11 cellular contexts compared by ENCODE assay signal in the genomic region with DNA sequence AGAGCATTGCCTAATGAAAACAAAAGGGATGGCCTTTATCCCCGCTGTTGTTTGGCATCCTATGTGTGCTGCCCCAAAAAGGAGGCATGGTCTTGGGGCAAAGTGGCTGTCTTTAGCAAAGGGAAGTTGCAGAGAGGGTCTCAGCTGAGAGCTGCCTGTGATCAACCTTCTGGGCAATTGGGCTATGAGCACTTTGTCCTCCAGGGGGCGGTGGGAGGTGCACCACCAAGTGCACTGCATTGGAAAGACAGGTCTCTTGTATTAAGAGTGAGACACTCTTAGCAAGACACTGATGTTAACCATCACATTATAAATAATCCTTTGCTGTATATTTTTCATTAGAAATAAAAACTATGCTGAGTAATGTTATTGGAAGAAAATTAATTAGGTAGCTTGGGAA.
DNase-seq lines count a peak whose midpoint lies in the region; ATAC-seq and TF ChIP-seq lines count a peak whose summit lies in the region.
"Had no signal": no experiment of that assay in that cellular context is flagged by ENCODE, and none has a peak within 500 bp of the region (broad histone marks: within the 10 kb centered on the region; RNA-seq: fewer than 3 reads in every experiment).

No MANE protein-coding gene starts in this region.

- BruUV-seq in HCT116 (replicated peaks; lab: Mats Ljungman, UMichigan), result no TSS peak

- H3K4me1 Mint-ChIP-seq in natural killer cell treated with Interleukin-12 subunit alpha and Interleukin-12 subunit beta and Interleukin-15 and Interleukin-18, amount 100 ng/mL, for 72 hours (ENCODE audit: low read depth in 2 of 2), result no peaks in the 10 kb centered on the region
- H3K4me1 Mint-ChIP-seq: stimulated activated naive CD8-positive, alpha-beta T cell treated with anti-CD3 and anti-CD28 coated beads, Interleukin-15, amount 100 ng/mL, for 72 hours had no signal

- no peak overlapping the region for H3K27ac Mint-ChIP-seq in natural killer cell treated with Interleukin-12 subunit alpha and Interleukin-12 subunit beta and Interleukin-15 and Interleukin-18, amount 100 ng/mL, for 72 hours
- H3K27ac Mint-ChIP-seq: stimulated activated naive CD8-positive, alpha-beta T cell treated with anti-CD3 and anti-CD28 coated beads, Interleukin-15, amount 100 ng/mL, for 72 hours had no signal

- H3K4me1 ChIP-seq in HCT116 (ENCODE audit: control insufficient read depth in 1 of 2, insufficient read depth in 2 of 2, low read length in 2 of 2), result no peaks in the 10 kb centered on the region

- H3K9me2 ChIP-seq in HCT116 (ENCODE audit: insufficient read depth), result no peaks in the 10 kb centered on the region

- DNase-seq in Caki2 (ENCODE audit: low read depth), result peak; percentile 18
- no peak for DNase-seq in HCT116 (ENCODE audit: low read depth, low spot score)
- peak; percentile 28 to 48 for DNase-seq in SHP77 (lab: John Stamatoyannopoulos, UW)
- peak; percentile 57 for DNase-seq in iPS-NIHi11 (ENCODE audit: low spot score)
- DNase-seq in natural killer cell treated with Interleukin-12 subunit alpha and Interleukin-12 subunit beta and Interleukin-15 and Interleukin-18, amount 100 ng/mL, for 72 hours (ENCODE audit: low spot score), result no peak
- DNase-seq in NCI-H510A (lab: John Stamatoyannopoulos, UW), result no peak
- DNase-seq in T-helper 1 cell, result no peak
- DNase-seq: amniotic stem cell, NCI-H446 had no signal

- no peak overlapping the region for H3K27ac ChIP-seq in HCT116 (ENCODE audit: low read depth, low read length)

- H3K27me3 Mint-ChIP-seq in natural killer cell treated with Interleukin-12 subunit alpha and Interleukin-12 subunit beta and Interleukin-15 and Interleukin-18, amount 100 ng/mL, for 72 hours, result no peaks in the 10 kb centered on the region
- H3K27me3 Mint-ChIP-seq: stimulated activated naive CD8-positive, alpha-beta T cell treated with anti-CD3 and anti-CD28 coated beads, Interleukin-15, amount 100 ng/mL, for 72 hours had no signal

- TF ChIP-seq CTCF in HCT116 (IDR thresholded peaks at IDR 0.05 in 2 of 3, conservative IDR thresholded peaks at IDR 0.05 in 1 of 3; ENCODE audit: borderline replicate concordance in 1 of 3, insufficient read depth in 1 of 3, low read depth in 2 of 3, low read length in 2 of 3), result peak in 2 of 3 experiments; percentile 34 to 36; a peak in 3 of 6 replicates

- H3K4me3 Mint-ChIP-seq in natural killer cell treated with Interleukin-12 subunit alpha and Interleukin-12 subunit beta and Interleukin-15 and Interleukin-18, amount 100 ng/mL, for 72 hours, result no peak overlapping the region
- H3K4me3 Mint-ChIP-seq: stimulated activated naive CD8-positive, alpha-beta T cell treated with anti-CD3 and anti-CD28 coated beads, Interleukin-15, amount 100 ng/mL, for 72 hours had no signal

- in situ Hi-C loops in Caki2 (cut with HindIII; ENCODE audit: low pct_unique_long_range_greater_than_20kb, low sequenced_read_pairs), result no loop called here

- no peak for TF ChIP-seq RAD21 in HCT116 (IDR thresholded peaks at IDR 0.05; ENCODE audit: low read depth)

- H3K4me2 ChIP-seq in HCT116 (ENCODE audit: low read length), result no peak overlapping the region

- H3K4me3 ChIP-seq in HCT116 (replicated peaks in 1 of 2; ENCODE audit: low read depth in 1 of 2, low read length in 2 of 2), result no peak overlapping the region

- H3K9me3 ChIP-seq in HCT116 (ENCODE audit: control insufficient read depth in 1 of 2, insufficient read depth in 1 of 2, low read depth in 1 of 2, low read length in 2 of 2), result peaks cover 5 to 9% of the 10 kb centered on the region in 2 experiments; a peak in 2 of 4 replicates

- ATAC-seq in HCT116 (no peak), GM18517 (IDR thresholded peaks at IDR 0.05; ENCODE audit: unreplicated experiment) (no peak)
- ATAC-seq in natural killer cell treated with Interleukin-12 subunit alpha and Interleukin-12 subunit beta and Interleukin-15 and Interleukin-18, amount 100 ng/mL, for 72 hours, result no peak
- ATAC-seq: stimulated activated naive CD8-positive, alpha-beta T cell treated with anti-CD3 and anti-CD28 coated beads, Interleukin-15, amount 100 ng/mL, for 72 hours had no signal

- no peak overlapping the region for H3K9ac ChIP-seq in HCT116 (ENCODE audit: low read length)

- POLR2A ChIA-PET in HCT116 (lab: Charles Lee), result no interaction called here

- H4K20me1 ChIP-seq in HCT116 (ENCODE audit: insufficient read depth), result no peaks in the 10 kb centered on the region

- no peaks in the 10 kb centered on the region for H3K27me3 ChIP-seq in HCT116 (ENCODE audit: insufficient read depth, low read length)

- no peaks in the 10 kb centered on the region for H3K79me2 ChIP-seq in HCT116 (ENCODE audit: insufficient read depth, low read length)

- H3K9me3 Mint-ChIP-seq in natural killer cell treated with Interleukin-12 subunit alpha and Interleukin-12 subunit beta and Interleukin-15 and Interleukin-18, amount 100 ng/mL, for 72 hours, result peaks cover 16% of the 10 kb centered on the region

- H3K36me3 ChIP-seq in HCT116 (ENCODE audit: control insufficient read depth in 1 of 2, insufficient read depth in 2 of 2, low read length in 2 of 2), result no peaks in the 10 kb centered on the region

- no peak overlapping the region for H2AFZ ChIP-seq in HCT116 (ENCODE audit: low read depth, low read length, poor library complexity, severe bottlenecking)

- no peaks in the 10 kb centered on the region for H3K36me3 Mint-ChIP-seq in natural killer cell treated with Interleukin-12 subunit alpha and Interleukin-12 subunit beta and Interleukin-15 and Interleukin-18, amount 100 ng/mL, for 72 hours

- RAD21 ChIA-PET in HCT116 (lab: Charles Lee; ENCODE audit: low non-redundant PET in 1 of 2, low total read pairs in 2 of 2, uncharacterized antibody in 2 of 2, unreplicated experiment in 2 of 2), result no interaction called here

- CTCF ChIA-PET in HCT116 (lab: Charles Lee), result no interaction called here

- no peak for TF ChIP-seq POLR2A in HCT116 (IDR thresholded peaks at IDR 0.05; ENCODE audit: borderline replicate concordance, extremely low read depth, insufficient read depth, insufficient read length)

- intact Hi-C loops in HCT116 (cut with micrococcal nuclease), result no loop called here

TF ChIP-seq in HCT116, 20 proteins besides CTCF, POLR2A, EP300 and RAD21:
- no peak for TF ChIP-seq ZNF274 (IDR thresholded peaks at IDR 0.05; ENCODE audit: low read depth, low read length)
- TF ChIP-seq EZH2 (IDR thresholded peaks at IDR 0.05), result no peak
- TF ChIP-seq FOSL1 (IDR thresholded peaks at IDR 0.05; ENCODE audit: low read depth), result no peak
- no peak for TF ChIP-seq JUND (IDR thresholded peaks at IDR 0.05)
- no peak for TF ChIP-seq MAX (IDR thresholded peaks at IDR 0.05)
- TF ChIP-seq CBX3 (IDR thresholded peaks at IDR 0.05; ENCODE audit: low read depth), result no peak
- TF ChIP-seq SP1 (IDR thresholded peaks at IDR 0.05; ENCODE audit: low read depth), result no peak
- TF ChIP-seq EZH2phosphoT487 (IDR thresholded peaks at IDR 0.05; ENCODE audit: borderline replicate concordance), result no peak
- TF ChIP-seq, protein P1, sequence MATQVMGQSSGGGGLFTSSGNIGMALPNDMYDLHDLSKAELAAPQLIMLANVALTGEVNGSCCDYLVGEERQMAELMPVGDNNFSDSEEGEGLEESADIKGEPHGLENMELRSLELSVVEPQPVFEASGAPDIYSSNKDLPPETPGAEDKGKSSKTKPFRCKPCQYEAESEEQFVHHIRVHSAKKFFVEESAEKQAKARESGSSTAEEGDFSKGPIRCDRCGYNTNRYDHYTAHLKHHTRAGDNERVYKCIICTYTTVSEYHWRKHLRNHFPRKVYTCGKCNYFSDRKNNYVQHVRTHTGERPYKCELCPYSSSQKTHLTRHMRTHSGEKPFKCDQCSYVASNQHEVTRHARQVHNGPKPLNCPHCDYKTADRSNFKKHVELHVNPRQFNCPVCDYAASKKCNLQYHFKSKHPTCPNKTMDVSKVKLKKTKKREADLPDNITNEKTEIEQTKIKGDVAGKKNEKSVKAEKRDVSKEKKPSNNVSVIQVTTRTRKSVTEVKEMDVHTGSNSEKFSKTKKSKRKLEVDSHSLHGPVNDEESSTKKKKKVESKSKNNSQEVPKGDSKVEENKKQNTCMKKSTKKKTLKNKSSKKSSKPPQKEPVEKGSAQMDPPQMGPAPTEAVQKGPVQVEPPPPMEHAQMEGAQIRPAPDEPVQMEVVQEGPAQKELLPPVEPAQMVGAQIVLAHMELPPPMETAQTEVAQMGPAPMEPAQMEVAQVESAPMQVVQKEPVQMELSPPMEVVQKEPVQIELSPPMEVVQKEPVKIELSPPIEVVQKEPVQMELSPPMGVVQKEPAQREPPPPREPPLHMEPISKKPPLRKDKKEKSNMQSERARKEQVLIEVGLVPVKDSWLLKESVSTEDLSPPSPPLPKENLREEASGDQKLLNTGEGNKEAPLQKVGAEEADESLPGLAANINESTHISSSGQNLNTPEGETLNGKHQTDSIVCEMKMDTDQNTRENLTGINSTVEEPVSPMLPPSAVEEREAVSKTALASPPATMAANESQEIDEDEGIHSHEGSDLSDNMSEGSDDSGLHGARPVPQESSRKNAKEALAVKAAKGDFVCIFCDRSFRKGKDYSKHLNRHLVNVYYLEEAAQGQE (IDR thresholded peaks at IDR 0.05; ENCODE audit: low read depth), result no peak

Comparison
In these comparisons a context has a peak if more than half of its experiments do, and no peak if none do; other contexts are left out.
1. DNase-seq: peak in Caki2 (single experiment), SHP77 (2 of 2) and iPS-NIHi11 (single experiment); none in HCT116 (single experiment), natural killer cell treated with Interleukin-12 subunit alpha and Interleukin-12 subunit beta and Interleukin-15 and Interleukin-18, amount 100 ng/mL, for 72 hours (single experiment), NCI-H510A (single experiment) and T-helper 1 cell (0 of 5).